ENCODE assay signal across 2 cellular contexts in the genomic region with DNA sequence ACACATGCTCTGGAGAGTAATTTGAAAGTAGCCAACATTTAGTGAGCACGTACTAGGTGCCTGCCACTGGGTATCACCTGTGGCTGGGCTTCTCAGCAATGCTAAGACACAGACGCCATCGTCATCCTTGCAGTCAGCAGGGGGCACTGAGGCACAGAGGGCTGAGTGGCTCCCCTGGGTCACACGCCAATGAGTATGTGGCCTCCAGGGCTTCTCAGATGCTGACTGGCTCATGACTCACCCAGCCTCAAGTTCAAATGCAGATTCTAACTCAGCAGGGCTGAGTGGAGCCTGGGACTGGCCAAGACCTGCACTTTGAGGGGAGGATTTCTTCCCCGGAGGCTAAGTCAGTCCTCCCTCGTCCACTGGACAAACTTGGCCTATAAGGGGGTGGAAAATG.
TF ChIP-seq lines count a peak whose summit lies in the region.

No MANE protein-coding gene starts in this region.

TF ChIP-seq in GM23338, 12 proteins besides CTCF, POLR2A, EP300 and RAD21 (continued from another document):
- TF ChIP-seq REST (IDR thresholded peaks at IDR 0.05; ENCODE audit: unreplicated experiment) (no peak), ZNF331 (CRISPR knock-in tag; IDR thresholded peaks at IDR 0.05; ENCODE audit: low read depth) (no peak), STAT1 (IDR thresholded peaks at IDR 0.05; ENCODE audit: unreplicated experiment) (no peak), ZNF462 (CRISPR knock-in tag; IDR thresholded peaks at IDR 0.05) (no peak), POLR2AphosphoS5 (IDR thresholded peaks at IDR 0.05; ENCODE audit: low read depth) (no peak), NANOG (IDR thresholded peaks at IDR 0.05; ENCODE audit: borderline replicate concordance) (no peak), EZH2 (IDR thresholded peaks at IDR 0.05; ENCODE audit: low read depth, unreplicated experiment) (no peak), CREB1 (CRISPR knock-in tag; IDR thresholded peaks at IDR 0.05; ENCODE audit: low read depth) (no peak), EZH2phosphoT487 (IDR thresholded peaks at IDR 0.05; ENCODE audit: unreplicated experiment) (no peak)
- TF ChIP-seq, protein P1, sequence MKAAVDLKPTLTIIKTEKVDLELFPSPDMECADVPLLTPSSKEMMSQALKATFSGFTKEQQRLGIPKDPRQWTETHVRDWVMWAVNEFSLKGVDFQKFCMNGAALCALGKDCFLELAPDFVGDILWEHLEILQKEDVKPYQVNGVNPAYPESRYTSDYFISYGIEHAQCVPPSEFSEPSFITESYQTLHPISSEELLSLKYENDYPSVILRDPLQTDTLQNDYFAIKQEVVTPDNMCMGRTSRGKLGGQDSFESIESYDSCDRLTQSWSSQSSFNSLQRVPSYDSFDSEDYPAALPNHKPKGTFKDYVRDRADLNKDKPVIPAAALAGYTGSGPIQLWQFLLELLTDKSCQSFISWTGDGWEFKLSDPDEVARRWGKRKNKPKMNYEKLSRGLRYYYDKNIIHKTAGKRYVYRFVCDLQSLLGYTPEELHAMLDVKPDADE (IDR thresholded peaks at IDR 0.05) = no peak
TF ChIP-seq in GM23338: peak in this region for 0.

TF ChIP-seq in H1, 55 proteins besides CTCF, POLR2A, EP300 and RAD21 (continued from another document):
- TF ChIP-seq TCF12 (IDR thresholded peaks at IDR 0.05; ENCODE audit: low read depth, low read length) (no peak), PHF8 (conservative IDR thresholded peaks at IDR 0.05; ENCODE audit: low read depth, low read length) (no peak), SUZ12 (IDR thresholded peaks at IDR 0.05; ENCODE audit: low read length) (no peak), SP4 (IDR thresholded peaks at IDR 0.05; ENCODE audit: low read length) (no peak), YY1 (IDR thresholded peaks at IDR 0.05; ENCODE audit: low read depth, low read length) (peak; percentile 93), CBX8 (IDR thresholded peaks at IDR 0.05; ENCODE audit: borderline replicate concordance, low read depth, low read length) (no peak), TBP (IDR thresholded peaks at IDR 0.05; ENCODE audit: low read depth, low read length) (no peak), RBBP5 (IDR thresholded peaks at IDR 0.05; ENCODE audit: borderline replicate concordance, low read depth, low read length) (no peak), RNF2 (IDR thresholded peaks at IDR 0.05; ENCODE audit: borderline replicate concordance, low read depth, low read length, missing control alignments, poor library complexity, severe bottlenecking) (no peak), RXRA (IDR thresholded peaks at IDR 0.05; ENCODE audit: insufficient read depth, low read depth, low read length) (no peak), TAF7 (optimal IDR thresholded peaks at IDR 0.05; ENCODE audit: borderline replicate concordance, low read depth, low read length) (no peak), BACH1 (IDR thresholded peaks at IDR 0.05; ENCODE audit: low read length) (0 out of 2 replicates have a peak, but pooled peaks have one; percentile 16), POLR2AphosphoS5 (IDR thresholded peaks at IDR 0.05; ENCODE audit: low read depth, low read length) (no peak), HDAC6 (IDR thresholded peaks at IDR 0.05; ENCODE audit: low read depth, low read length) (no peak), SIX5 (IDR thresholded peaks at IDR 0.05; ENCODE audit: low read depth, low read length) (no peak), SP1 (IDR thresholded peaks at IDR 0.05; ENCODE audit: low read depth, low read length) (no peak), JUND (IDR thresholded peaks at IDR 0.05; ENCODE audit: low read length) (peak; percentile 70; the same call in 1 of the 2 replicates)
- TF ChIP-seq, protein P2, sequence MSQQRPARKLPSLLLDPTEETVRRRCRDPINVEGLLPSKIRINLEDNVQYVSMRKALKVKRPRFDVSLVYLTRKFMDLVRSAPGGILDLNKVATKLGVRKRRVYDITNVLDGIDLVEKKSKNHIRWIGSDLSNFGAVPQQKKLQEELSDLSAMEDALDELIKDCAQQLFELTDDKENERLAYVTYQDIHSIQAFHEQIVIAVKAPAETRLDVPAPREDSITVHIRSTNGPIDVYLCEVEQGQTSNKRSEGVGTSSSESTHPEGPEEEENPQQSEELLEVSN (IDR thresholded peaks at IDR 0.05) = no peak
- TF ChIP-seq, protein P3, sequence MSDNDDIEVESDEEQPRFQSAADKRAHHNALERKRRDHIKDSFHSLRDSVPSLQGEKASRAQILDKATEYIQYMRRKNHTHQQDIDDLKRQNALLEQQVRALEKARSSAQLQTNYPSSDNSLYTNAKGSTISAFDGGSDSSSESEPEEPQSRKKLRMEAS (IDR thresholded peaks at IDR 0.05) = no peak
